ENCODE assay signal across 1 cellular context in genomic region chr1:41728403-41729202, GRCh38.
TF ChIP-seq lines count a peak whose summit lies in the region.

No MANE protein-coding gene starts in this region.

TF ChIP-seq in GM12878, 131 proteins besides CTCF, POLR2A, EP300 and RAD21 (continued from another document and continues in another):
- TF ChIP-seq PRDM15 (CRISPR knock-in tag; IDR thresholded peaks at IDR 0.05) (no peak), NFIC (IDR thresholded peaks at IDR 0.05; ENCODE audit: low read depth, low read length) (peak; percentile 90), CEBPZ (IDR thresholded peaks at IDR 0.05; ENCODE audit: low read depth, low read length) (no peak), NFYA (IDR thresholded peaks at IDR 0.05; ENCODE audit: borderline replicate concordance, low read depth, low read length) (no peak), ZZZ3 (IDR thresholded peaks at IDR 0.05; ENCODE audit: control insufficient read depth, insufficient read length, low read depth) (no peak), CHD1 (IDR thresholded peaks at IDR 0.05; ENCODE audit: low read depth, low read length) (no peak), BRCA1 (IDR thresholded peaks at IDR 0.05; ENCODE audit: low read depth, low read length) (no peak), CHD2 (IDR thresholded peaks at IDR 0.05; ENCODE audit: borderline replicate concordance, low read depth, low read length) (peak; percentile 88), YY1 (IDR thresholded peaks at IDR 0.05; ENCODE audit: low read depth, low read length) (0 out of 2 replicates have a peak, but pooled peaks have one; percentile 17), PKNOX1 (IDR thresholded peaks at IDR 0.05) (peak; percentile 70; the same call in 1 of the 2 replicates), WRNIP1 (IDR thresholded peaks at IDR 0.05; ENCODE audit: borderline replicate concordance, low read depth, low read length) (peak; percentile 50; the same call in 1 of the 2 replicates), IKZF2 (IDR thresholded peaks at IDR 0.05) (peak; percentile 98), POLR2AphosphoS2 (IDR thresholded peaks at IDR 0.05; ENCODE audit: low read depth, low read length) (no peak), ZNF274 (IDR thresholded peaks at IDR 0.05; ENCODE audit: insufficient read depth, insufficient read length) (no peak), IKZF1 (conservative IDR thresholded peaks at IDR 0.05) (peak; percentile 99), ZSCAN29 (IDR thresholded peaks at IDR 0.05) (peak; percentile 77), ZNF622 (IDR thresholded peaks at IDR 0.05) (no peak), RAD51 (IDR thresholded peaks at IDR 0.05) (peak; percentile 97), E2F8 (IDR thresholded peaks at IDR 0.05; ENCODE audit: low read depth, partially characterized antibody) (peak; percentile 72), CREB1 (IDR thresholded peaks at IDR 0.05; ENCODE audit: low read depth) (peak; percentile 73), KDM1A (IDR thresholded peaks at IDR 0.05; ENCODE audit: borderline replicate concordance) (no peak), EGR1 (IDR thresholded peaks at IDR 0.05; ENCODE audit: borderline replicate concordance in 1 of 2, low read depth in 2 of 2, low read length in 2 of 2) (no peak), FOXK2 (IDR thresholded peaks at IDR 0.05) (no peak; the same call in 1 of the 2 replicates), NR2C1 (IDR thresholded peaks at IDR 0.05) (peak; percentile 47; the same call in 1 of the 2 replicates), NRF1 (conservative IDR thresholded peaks at IDR 0.05; ENCODE audit: low read depth, low read length) (no peak), TCF12 (IDR thresholded peaks at IDR 0.05; ENCODE audit: low read depth, low read length) (peak; percentile 100), E2F4 (IDR thresholded peaks at IDR 0.05; ENCODE audit: low read depth, low read length) (no peak), HSF1 (IDR thresholded peaks at IDR 0.05; ENCODE audit: low read depth, low read length) (no peak), MLLT1 (IDR thresholded peaks at IDR 0.05) (peak; percentile 97), MTA3 (IDR thresholded peaks at IDR 0.05; ENCODE audit: borderline replicate concordance, low read length) (peak; percentile 75; the same call in 1 of the 2 replicates), ATF7 (IDR thresholded peaks at IDR 0.05; ENCODE audit: low read depth) (peak; percentile 88), FOS (IDR thresholded peaks at IDR 0.05; ENCODE audit: borderline replicate concordance, extremely low read depth, insufficient read length) (no peak), BHLHE40 (IDR thresholded peaks at IDR 0.05; ENCODE audit: borderline replicate concordance in 1 of 2, low read depth in 2 of 2, low read length in 1 of 2) (peak; percentile 98), ZBTB4 (CRISPR knock-in tag; IDR thresholded peaks at IDR 0.05) (no peak), HDAC2 (IDR thresholded peaks at IDR 0.05) (no peak), HCFC1 (IDR thresholded peaks at IDR 0.05; ENCODE audit: low read length) (no peak), ZBED1 (IDR thresholded peaks at IDR 0.05; ENCODE audit: borderline replicate concordance) (peak; percentile 86; the same call in 1 of the 2 replicates), KLF5 (IDR thresholded peaks at IDR 0.05; ENCODE audit: partially characterized antibody) (peak; percentile 33), RB1 (IDR thresholded peaks at IDR 0.05; ENCODE audit: borderline replicate concordance) (no peak), DPF2 (IDR thresholded peaks at IDR 0.05) (peak; percentile 99), BCL3 (IDR thresholded peaks at IDR 0.05; ENCODE audit: borderline replicate concordance, insufficient read depth, low read depth, low read length, poor library complexity, severe bottlenecking) (peak; percentile 95)
